Comparison of ENCODE assay signal across 1 cellular context in genomic region chr5:124952566-124952965, GRCh38.
TF ChIP-seq lines count a peak whose summit lies in the region.

No MANE protein-coding gene starts in this region.

TF ChIP-seq in GM23338, 12 proteins besides CTCF, POLR2A, EP300 and RAD21 (continued from another document):
- no peak for TF ChIP-seq POLR2AphosphoS5 (IDR thresholded peaks at IDR 0.05; ENCODE audit: low read depth)
